In genomic region chr1:190328871-190329270, GRCh38 we compare ENCODE assay signal across 31 cellular contexts.
"Had no signal": no experiment of that assay in that cellular context is flagged by ENCODE, and none has a peak within 500 bp of the region (broad histone marks: within the 10 kb centered on the region; RNA-seq: fewer than 3 reads in every experiment).

No MANE protein-coding gene starts in this region.

- H2AFZ ChIP-seq: neural progenitor cell, parathyroid adenoma had no signal

- H3K9ac ChIP-seq: neural progenitor cell, parathyroid adenoma had no signal

- H3K79me2 ChIP-seq: parathyroid adenoma had no signal

- H3K4me1 ChIP-seq: neural progenitor cell, parathyroid adenoma, psoas muscle, spleen, suprapubic skin, testis, tibial artery, transverse colon, vagina had no signal

- H3K36me3 Mint-ChIP-seq: neural progenitor cell; stimulated activated memory B cell treated with anti-CD40 and anti-IgM and Interleukin-4, amounts not matched to agents 10 μg/mL and 1 μg/mL and 100 μg/mL, for 72 hours; type B pancreatic cell had no signal

- H3K36me3 ChIP-seq: neural progenitor cell, ovary, spleen, suprapubic skin, tibial artery, transverse colon, vagina had no signal

- H3K27me3 ChIP-seq: neural progenitor cell, ovary, spleen, suprapubic skin, testis, tibial artery, transverse colon, vagina had no signal

- H3K4me1 Mint-ChIP-seq: natural killer cell; nephron; neural progenitor cell; stimulated activated memory B cell treated with anti-CD40 and anti-IgM and Interleukin-4, amounts not matched to agents 10 μg/mL and 1 μg/mL and 100 μg/mL, for 72 hours; stimulated activated naive CD8-positive, alpha-beta T cell treated with anti-CD3 and anti-CD28 coated beads, Interleukin-15, amount 100 ng/mL, for 72 hours had no signal

- H3K4me2 ChIP-seq: neural progenitor cell, smooth muscle cell had no signal

- DNase-seq: natural killer cell; occipital lobe; ovary; posterior cingulate gyrus; psoas muscle; right cardiac atrium; spleen; stimulated activated CD4-positive, alpha-beta T cell treated with anti-CD3 and anti-CD28 coated beads, Interleukin-12 subunit alpha, Interleukin-12 subunit beta, amount 100 ng/mL, for 4 hours; stimulated activated CD4-positive, alpha-beta T cell treated with anti-CD3 and anti-CD28 coated beads, Interleukin-1b, Interleukin-23, amount 100 ng/mL, for 48 hours; stimulated activated CD4-positive, alpha-beta T cell treated with anti-CD3 and anti-CD28 coated beads, Interleukin-4, amount 100 ng/mL, for 1 hour; stimulated activated CD4-positive, alpha-beta T cell treated with anti-CD3 and anti-CD28 coated beads, Interleukin-4, amount 100 ng/mL, for 4 hours; stimulated activated CD8-positive, alpha-beta memory T cell treated with anti-CD3 and anti-CD28 coated beads, Interleukin-4, amount 100 ng/mL, for 48 hours; stimulated activated naive CD4-positive, alpha-beta T cell; stimulated activated naive CD8-positive, alpha-beta T cell treated with anti-CD3 and anti-CD28 coated beads, Interleukin-15, amount 100 ng/mL, for 72 hours; stimulated activated naive CD8-positive, alpha-beta T cell treated with anti-CD3 and anti-CD28 coated beads, Interleukin-15, Interleukin-2, amounts not matched to agents 100 U/mL and 50 U/mL, for 24 hours; substantia nigra; testis; tibial artery; transverse colon had no signal

- H3K4me3 ChIP-seq: neural progenitor cell, ovary, psoas muscle, skin epidermis, smooth muscle cell, spleen, suprapubic skin, testis, tibial artery, transverse colon, vagina had no signal

- H3K9me3 ChIP-seq: ovary, psoas muscle, suprapubic skin, testis, tibial artery, transverse colon, vagina had no signal

- H3K27me3 Mint-ChIP-seq: progenitor cell of endocrine pancreas; stimulated activated memory B cell treated with anti-CD40 and anti-IgM and Interleukin-4, amounts not matched to agents 10 μg/mL and 1 μg/mL and 100 μg/mL, for 72 hours; stimulated activated naive CD8-positive, alpha-beta T cell treated with anti-CD3 and anti-CD28 coated beads, Interleukin-15, amount 100 ng/mL, for 72 hours; type B pancreatic cell had no signal

- FAIRE-seq: urothelium cell line had no signal

- H3K4me3 Mint-ChIP-seq: natural killer cell; nephron; neural progenitor cell; stimulated activated memory B cell treated with anti-CD40 and anti-IgM and Interleukin-4, amounts not matched to agents 10 μg/mL and 1 μg/mL and 100 μg/mL, for 72 hours; stimulated activated naive CD8-positive, alpha-beta T cell treated with anti-CD3 and anti-CD28 coated beads, Interleukin-15, amount 100 ng/mL, for 72 hours; type B pancreatic cell had no signal

- H3K27ac Mint-ChIP-seq: natural killer cell; nephron; neural progenitor cell; progenitor cell of endocrine pancreas; stimulated activated memory B cell treated with anti-CD40 and anti-IgM and Interleukin-4, amounts not matched to agents 10 μg/mL and 1 μg/mL and 100 μg/mL, for 72 hours; stimulated activated naive CD8-positive, alpha-beta T cell treated with anti-CD3 and anti-CD28 coated beads, Interleukin-15, amount 100 ng/mL, for 72 hours; type B pancreatic cell had no signal

- H3K27ac ChIP-seq: neural progenitor cell, ovary, parathyroid adenoma, psoas muscle, skin epidermis, spleen, suprapubic skin, testis, tibial artery, transverse colon, vagina had no signal

- H3K9me3 Mint-ChIP-seq: nephron, neural progenitor cell, type B pancreatic cell had no signal

- ATAC-seq: natural killer cell; psoas muscle; right cardiac atrium; sciatic nerve; stimulated activated memory B cell treated with anti-CD40 and anti-IgM and Interleukin-4, amounts not matched to agents 10 μg/mL and 1 μg/mL and 100 μg/mL, for 72 hours; stimulated activated naive CD8-positive, alpha-beta T cell treated with anti-CD3 and anti-CD28 coated beads, Interleukin-15, amount 100 ng/mL, for 72 hours; stimulated activated naive CD8-positive, alpha-beta T cell treated with anti-CD3 and anti-CD28 coated beads, Interleukin-15, Interleukin-2, amounts not matched to agents 100 U/mL and 50 U/mL, for 24 hours had no signal
